ENCODE assay signal across 2 cellular contexts in genomic region chr3:100073555-100074307, GRCh38.
TF ChIP-seq lines count a peak whose summit lies in the region.

No MANE protein-coding gene starts in this region.

TF ChIP-seq in IMR-90, 13 proteins besides CTCF, POLR2A, EP300 and RAD21 (continued from another document):
- TF ChIP-seq MAFK (IDR thresholded peaks at IDR 0.05; ENCODE audit: low read depth, low read length): peak; percentile 28; the same call in 1 of the 2 replicates
- peak; percentile 18 for TF ChIP-seq RCOR1 (IDR thresholded peaks at IDR 0.05; ENCODE audit: insufficient replicate concordance, low read length)
- no peak for TF ChIP-seq RFX5 (IDR thresholded peaks at IDR 0.05; ENCODE audit: low read depth, low read length)
- peak; percentile 50 for TF ChIP-seq BHLHE40 (IDR thresholded peaks at IDR 0.05; ENCODE audit: low read depth, low read length)
- no peak for TF ChIP-seq USF2 (IDR thresholded peaks at IDR 0.05; ENCODE audit: low read depth, low read length)
- peak; percentile 56 for TF ChIP-seq CEBPB (IDR thresholded peaks at IDR 0.05; ENCODE audit: low read depth, low read length)
- TF ChIP-seq MAZ (IDR thresholded peaks at IDR 0.05; ENCODE audit: borderline replicate concordance, low read depth, low read length): peak; percentile 48; the same call in 1 of the 2 replicates
TF ChIP-seq in IMR-90: peak in this region for 9.

TF ChIP-seq in SK-N-SH treated with all-trans-retinoic acid at 6 μM for 48 hours, 23 proteins besides CTCF, POLR2A, EP300 and RAD21 (continued from another document):
- TF ChIP-seq TSHZ2 (CRISPR knock-in tag; IDR thresholded peaks at IDR 0.05): no peak
